ENCODE assay signal across 32 cellular contexts in genomic region chr15:80870366-80870765, GRCh38.
"Had no signal": no experiment of that assay in that cellular context is flagged by ENCODE, and none has a peak within 500 bp of the region (broad histone marks: within the 10 kb centered on the region; RNA-seq: fewer than 3 reads in every experiment).

No MANE protein-coding gene starts in this region.

- H3K4me1 Mint-ChIP-seq: activated CD4-positive, alpha-beta T cell treated with anti-CD3 and anti-CD28 coated beads for 36 hours; activated CD4-positive, alpha-beta T cell treated with anti-CD3 and anti-CD28 coated beads, Interleukin-2, amount 10 ng/mL, durations not matched to agents 24 days and 14 days; activated CD8-positive, alpha-beta memory T cell treated with anti-CD3 and anti-CD28 coated beads, Interleukin-2, amount 10 ng/mL, durations not matched to agents 7 days and 5 days; activated naive CD4-positive, alpha-beta T cell treated with anti-CD3 and anti-CD28 coated beads, Interleukin-2, amount 50 U/mL, for 24 hours; activated naive CD8-positive, alpha-beta T cell treated with anti-CD3 and anti-CD28 coated beads for 36 hours; activated naive CD8-positive, alpha-beta T cell treated with anti-CD3 and anti-CD28 coated beads, Interleukin-2, amount 50 U/mL, for 24 hours had no signal

- FAIRE-seq: colon had no signal

- H3K27ac Mint-ChIP-seq: activated CD4-positive, alpha-beta memory T cell treated with anti-CD3 and anti-CD28 coated beads for 36 hours; activated CD4-positive, alpha-beta T cell treated with anti-CD3 and anti-CD28 coated beads for 36 hours; activated CD4-positive, alpha-beta T cell treated with anti-CD3 and anti-CD28 coated beads, Interleukin-2, amount 10 ng/mL, durations not matched to agents 24 days and 14 days; activated CD8-positive, alpha-beta memory T cell treated with anti-CD3 and anti-CD28 coated beads, Interleukin-2, amount 10 ng/mL, durations not matched to agents 7 days and 5 days; activated CD8-positive, alpha-beta T cell treated with anti-CD3 and anti-CD28 coated beads, Interleukin-2, amount 10 ng/mL, durations not matched to agents 7 days and 5 days; activated naive CD4-positive, alpha-beta T cell treated with anti-CD3 and anti-CD28 coated beads for 36 hours; activated naive CD4-positive, alpha-beta T cell treated with anti-CD3 and anti-CD28 coated beads, Interleukin-2, amount 50 U/mL, for 24 hours; activated naive CD8-positive, alpha-beta T cell treated with anti-CD3 and anti-CD28 coated beads for 36 hours; activated naive CD8-positive, alpha-beta T cell treated with anti-CD3 and anti-CD28 coated beads, Interleukin-2, amount 50 U/mL, for 24 hours; activated T-helper 1 cell treated with anti-CD3 and anti-CD28 coated beads, Interleukin-12 subunit alpha, Interleukin-12 subunit beta, Interleukin-2, Interleukin-4 antibody, amounts not matched to agents 30 ng/mL and 10 ng/mL and 1 ng/mL, durations not matched to agents 14 hours and 24 hours and 36 hours; activated T-helper 2 cell treated with anti-CD3 and anti-CD28 coated beads, Interferon-gamma antibody, Interleukin-2, Interleukin-4, amounts not matched to agents 10 μg/mL and 5 μg/mL and 100 μg/mL, durations not matched to agents 14 hours and 24 hours and 36 hours; effector memory CD8-positive, alpha-beta T cell had no signal

- H3K4me3 Mint-ChIP-seq: activated CD4-positive, alpha-beta memory T cell treated with anti-CD3 and anti-CD28 coated beads for 36 hours; activated CD4-positive, alpha-beta T cell treated with anti-CD3 and anti-CD28 coated beads for 36 hours; activated CD4-positive, alpha-beta T cell treated with anti-CD3 and anti-CD28 coated beads, Interleukin-2, amount 10 ng/mL, durations not matched to agents 24 days and 14 days; activated CD8-positive, alpha-beta memory T cell treated with anti-CD3 and anti-CD28 coated beads, Interleukin-2, amount 10 ng/mL, durations not matched to agents 7 days and 5 days; activated CD8-positive, alpha-beta T cell treated with anti-CD3 and anti-CD28 coated beads, Interleukin-2, amount 10 ng/mL, durations not matched to agents 7 days and 5 days; activated naive CD4-positive, alpha-beta T cell treated with anti-CD3 and anti-CD28 coated beads for 36 hours; activated naive CD4-positive, alpha-beta T cell treated with anti-CD3 and anti-CD28 coated beads, Interleukin-2, amount 50 U/mL, for 24 hours; activated naive CD8-positive, alpha-beta T cell treated with anti-CD3 and anti-CD28 coated beads for 36 hours; activated naive CD8-positive, alpha-beta T cell treated with anti-CD3 and anti-CD28 coated beads, Interleukin-2, amount 50 U/mL, for 24 hours; activated T-helper 1 cell treated with anti-CD3 and anti-CD28 coated beads, Interleukin-12 subunit alpha, Interleukin-12 subunit beta, Interleukin-2, Interleukin-4 antibody, amounts not matched to agents 30 ng/mL and 10 ng/mL and 1 ng/mL, durations not matched to agents 14 hours and 24 hours and 36 hours; effector memory CD8-positive, alpha-beta T cell had no signal

- H3K27ac ChIP-seq: adrenal gland, body of pancreas, esophagus muscularis mucosa, gastroesophageal sphincter had no signal

- H3K27me3 ChIP-seq: adrenal gland, body of pancreas, esophagus muscularis mucosa, gastroesophageal sphincter had no signal

- H3K9me3 ChIP-seq: adrenal gland, body of pancreas, esophagus muscularis mucosa, gastroesophageal sphincter had no signal

- H3K4me1 ChIP-seq: adrenal gland, body of pancreas had no signal

- H3K4me3 ChIP-seq: adrenal gland, body of pancreas, esophagus muscularis mucosa, gastroesophageal sphincter had no signal

- H3K9me3 Mint-ChIP-seq: activated CD4-positive, alpha-beta memory T cell treated with anti-CD3 and anti-CD28 coated beads for 36 hours; activated CD4-positive, alpha-beta T cell treated with anti-CD3 and anti-CD28 coated beads, Interleukin-2, amount 10 ng/mL, durations not matched to agents 24 days and 14 days; activated naive CD4-positive, alpha-beta T cell treated with anti-CD3 and anti-CD28 coated beads for 36 hours; activated naive CD4-positive, alpha-beta T cell treated with anti-CD3 and anti-CD28 coated beads, Interleukin-2, amount 50 U/mL, for 24 hours; activated naive CD8-positive, alpha-beta T cell treated with anti-CD3 and anti-CD28 coated beads for 36 hours; activated naive CD8-positive, alpha-beta T cell treated with anti-CD3 and anti-CD28 coated beads, Interleukin-2, amount 50 U/mL, for 24 hours; activated T-helper 1 cell treated with anti-CD3 and anti-CD28 coated beads, Interleukin-12 subunit alpha, Interleukin-12 subunit beta, Interleukin-2, Interleukin-4 antibody, amounts not matched to agents 30 ng/mL and 10 ng/mL and 1 ng/mL, durations not matched to agents 14 hours and 24 hours and 36 hours; activated T-helper 2 cell treated with anti-CD3 and anti-CD28 coated beads, Interferon-gamma antibody, Interleukin-2, Interleukin-4, amounts not matched to agents 10 μg/mL and 5 μg/mL and 100 μg/mL, durations not matched to agents 14 hours and 24 hours and 36 hours; effector memory CD8-positive, alpha-beta T cell had no signal

- DNase-seq: activated CD4-positive, alpha-beta memory T cell treated with anti-CD3 and anti-CD28 coated beads for 36 hours; activated CD4-positive, alpha-beta T cell treated with anti-CD3 and anti-CD28 coated beads for 36 hours; activated CD4-positive, alpha-beta T cell treated with anti-CD3 and anti-CD28 coated beads, Interleukin-2, amount 10 ng/mL, durations not matched to agents 24 days and 14 days; activated CD4-positive, CD25-positive, alpha-beta regulatory T cell; activated CD4-positive, CD25-positive, alpha-beta regulatory T cell treated with anti-CD3 and anti-CD28 coated beads, Interleukin-2, amount 50 U/mL, for 72 hours; activated CD8-positive, alpha-beta memory T cell treated with anti-CD3 and anti-CD28 coated beads, Interleukin-2, amount 10 ng/mL, durations not matched to agents 7 days and 5 days; activated CD8-positive, alpha-beta memory T cell treated with anti-CD3 and anti-CD28 coated beads, Interleukin-2, amount 50 U/mL, for 4 hours; activated CD8-positive, alpha-beta T cell treated with anti-CD3 and anti-CD28 coated beads, Interleukin-2, amount 10 ng/mL, durations not matched to agents 7 days and 5 days; activated effector memory CD4-positive, alpha-beta T cell treated with anti-CD3 and anti-CD28 coated beads, Interleukin-2, amount 50 U/mL, for 16 hours; activated naive CD4-positive, alpha-beta T cell treated with anti-CD3 and anti-CD28 coated beads for 36 hours; activated naive CD8-positive, alpha-beta T cell treated with anti-CD3 and anti-CD28 coated beads for 36 hours; activated naive CD8-positive, alpha-beta T cell treated with anti-CD3 and anti-CD28 coated beads, Interleukin-2, amount 50 U/mL, for 24 hours; activated T-cell treated with anti-CD3 and anti-CD28 coated beads, Interleukin-2, amount 50 U/mL, for 1 hour; activated T-cell treated with anti-CD3 and anti-CD28 coated beads, Interleukin-2, amount 50 U/mL, for 48 hours; adrenal gland; amygdala; aorta; body of pancreas; caudate nucleus; cortex of kidney; dermis blood vessel endothelial cell; effector CD4-positive, alpha-beta T cell; effector memory CD8-positive, alpha-beta T cell; erythroblast; foreskin melanocyte; T-helper 2 cell had no signal

- H3K36me3 ChIP-seq: adrenal gland, esophagus muscularis mucosa, gastroesophageal sphincter had no signal

- H3K36me3 Mint-ChIP-seq: activated CD4-positive, alpha-beta memory T cell treated with anti-CD3 and anti-CD28 coated beads for 36 hours; activated CD8-positive, alpha-beta memory T cell treated with anti-CD3 and anti-CD28 coated beads, Interleukin-2, amount 10 ng/mL, durations not matched to agents 7 days and 5 days; activated naive CD4-positive, alpha-beta T cell treated with anti-CD3 and anti-CD28 coated beads, Interleukin-2, amount 50 U/mL, for 24 hours; activated naive CD8-positive, alpha-beta T cell treated with anti-CD3 and anti-CD28 coated beads for 36 hours had no signal

- ATAC-seq: activated CD4-positive, alpha-beta T cell treated with anti-CD3 and anti-CD28 coated beads for 36 hours; activated CD8-positive, alpha-beta memory T cell treated with anti-CD3 and anti-CD28 coated beads, Interleukin-2, amount 10 ng/mL, durations not matched to agents 7 days and 5 days; activated CD8-positive, alpha-beta T cell treated with anti-CD3 and anti-CD28 coated beads, Interleukin-2, amount 10 ng/mL, durations not matched to agents 7 days and 5 days; activated naive CD8-positive, alpha-beta T cell treated with anti-CD3 and anti-CD28 coated beads, Interleukin-2, amount 50 U/mL, for 24 hours; body of pancreas; effector memory CD8-positive, alpha-beta T cell had no signal
